Comparison of ENCODE assay signal across 29 cellular contexts in genomic region chr1:93237021-93237420, GRCh38.
"Had no signal": no experiment of that assay in that cellular context is flagged by ENCODE, and none has a peak within 500 bp of the region (broad histone marks: within the 10 kb centered on the region; RNA-seq: fewer than 3 reads in every experiment).

No MANE protein-coding gene starts in this region.

- H3K27me3 Mint-ChIP-seq: stimulated activated memory B cell treated with anti-CD40 and anti-IgM and Interleukin-4, amounts not matched to agents 10 μg/mL and 1 μg/mL and 100 μg/mL, for 72 hours; stimulated activated naive B cell treated with anti-CD40 and anti-IgM and Interleukin-4, amounts not matched to agents 10 μg/mL and 1 μg/mL and 100 μg/mL, for 72 hours; stimulated activated naive CD8-positive, alpha-beta T cell treated with anti-CD3 and anti-CD28 coated beads, Interleukin-15, amount 100 ng/mL, for 72 hours; stimulated activated naive CD8-positive, alpha-beta T cell treated with anti-CD3 and anti-CD28 coated beads, Interleukin-15, Interleukin-2, amounts not matched to agents 100 ng/mL and 50 ng/mL, for 24 hours; type B pancreatic cell had no signal

- FAIRE-seq: urothelium cell line had no signal

- H3K27me3 ChIP-seq: stomach, suprapubic skin, testis, thyroid gland, tibial artery, tibial nerve, transverse colon, upper lobe of left lung, upper lobe of right lung, uterus, vagina had no signal

- H3K9me3 Mint-ChIP-seq: stimulated activated effector memory CD8-positive, alpha-beta T cell treated with anti-CD3 and anti-CD28 coated beads, Interleukin-12 subunit alpha, Interleukin-12 subunit beta, amount 100 ng/mL, for 72 hours; stimulated activated naive B cell treated with anti-CD40 and anti-IgM and Interleukin-4, amounts not matched to agents 10 μg/mL and 1 μg/mL and 100 μg/mL, for 72 hours; type B pancreatic cell had no signal

- H3K36me3 ChIP-seq: suprapubic skin, thoracic aorta, thyroid gland, tibial artery, upper lobe of right lung, uterus, vagina had no signal

- H3K27ac ChIP-seq: stomach, suprapubic skin, testis, thoracic aorta, thyroid gland, tibial artery, tibial nerve, transverse colon, upper lobe of left lung, upper lobe of right lung, uterus, vagina had no signal

- H3K4me1 ChIP-seq: stomach, suprapubic skin, testis, thyroid gland, tibial artery, tibial nerve, transverse colon, upper lobe of right lung, uterus, vagina had no signal

- H3K4me3 ChIP-seq: stomach, suprapubic skin, testis, thoracic aorta, thyroid gland, tibial artery, tibial nerve, transverse colon, upper lobe of left lung, upper lobe of right lung, uterus, vagina had no signal

- H3K9me3 ChIP-seq: stomach, suprapubic skin, testis, thoracic aorta, thyroid gland, tibial artery, tibial nerve, transverse colon, upper lobe of left lung, upper lobe of right lung, uterus, vagina had no signal

- H3K27ac Mint-ChIP-seq: stimulated activated effector memory CD8-positive, alpha-beta T cell treated with anti-CD3 and anti-CD28 coated beads, Interleukin-12 subunit alpha, Interleukin-12 subunit beta, amount 100 ng/mL, for 72 hours; stimulated activated memory B cell treated with anti-CD40 and anti-IgM and Interleukin-4, amounts not matched to agents 10 μg/mL and 1 μg/mL and 100 μg/mL, for 72 hours; stimulated activated naive B cell treated with anti-CD40 and anti-IgM and Interleukin-4, amounts not matched to agents 10 μg/mL and 1 μg/mL and 100 μg/mL, for 72 hours; stimulated activated naive CD8-positive, alpha-beta T cell treated with anti-CD3 and anti-CD28 coated beads, Interleukin-15, amount 100 ng/mL, for 72 hours; stimulated activated naive CD8-positive, alpha-beta T cell treated with anti-CD3 and anti-CD28 coated beads, Interleukin-15, Interleukin-2, amounts not matched to agents 100 ng/mL and 50 ng/mL, for 24 hours; type B pancreatic cell had no signal

- ATAC-seq: stimulated activated effector memory CD8-positive, alpha-beta T cell treated with anti-CD3 and anti-CD28 coated beads, Interleukin-12 subunit alpha, Interleukin-12 subunit beta, amount 100 ng/mL, for 72 hours; stimulated activated memory B cell treated with anti-CD40 and anti-IgM and Interleukin-4, amounts not matched to agents 10 μg/mL and 1 μg/mL and 100 μg/mL, for 72 hours; stimulated activated naive B cell treated with anti-CD40 and anti-IgM and Interleukin-4, amounts not matched to agents 10 μg/mL and 1 μg/mL and 100 μg/mL, for 72 hours; stimulated activated naive CD8-positive, alpha-beta T cell treated with anti-CD3 and anti-CD28 coated beads, Interleukin-15, amount 100 ng/mL, for 72 hours; stimulated activated naive CD8-positive, alpha-beta T cell treated with anti-CD3 and anti-CD28 coated beads, Interleukin-15, Interleukin-2, amounts not matched to agents 100 U/mL and 50 U/mL, for 24 hours; upper lobe of right lung had no signal

- H3K4me3 Mint-ChIP-seq: stimulated activated effector memory CD8-positive, alpha-beta T cell treated with anti-CD3 and anti-CD28 coated beads, Interleukin-12 subunit alpha, Interleukin-12 subunit beta, amount 100 ng/mL, for 72 hours; stimulated activated memory B cell treated with anti-CD40 and anti-IgM and Interleukin-4, amounts not matched to agents 10 μg/mL and 1 μg/mL and 100 μg/mL, for 72 hours; stimulated activated naive B cell treated with anti-CD40 and anti-IgM and Interleukin-4, amounts not matched to agents 10 μg/mL and 1 μg/mL and 100 μg/mL, for 72 hours; stimulated activated naive CD8-positive, alpha-beta T cell treated with anti-CD3 and anti-CD28 coated beads, Interleukin-15, amount 100 ng/mL, for 72 hours; stimulated activated naive CD8-positive, alpha-beta T cell treated with anti-CD3 and anti-CD28 coated beads, Interleukin-15, Interleukin-2, amounts not matched to agents 100 ng/mL and 50 ng/mL, for 24 hours; type B pancreatic cell had no signal

- H3K4me1 Mint-ChIP-seq: stimulated activated effector memory CD8-positive, alpha-beta T cell treated with anti-CD3 and anti-CD28 coated beads, Interleukin-12 subunit alpha, Interleukin-12 subunit beta, amount 100 ng/mL, for 72 hours; stimulated activated memory B cell treated with anti-CD40 and anti-IgM and Interleukin-4, amounts not matched to agents 10 μg/mL and 1 μg/mL and 100 μg/mL, for 72 hours; stimulated activated naive B cell treated with anti-CD40 and anti-IgM and Interleukin-4, amounts not matched to agents 10 μg/mL and 1 μg/mL and 100 μg/mL, for 72 hours; stimulated activated naive CD8-positive, alpha-beta T cell treated with anti-CD3 and anti-CD28 coated beads, Interleukin-15, amount 100 ng/mL, for 72 hours had no signal

- DNase-seq: stimulated activated CD4-positive, alpha-beta T cell treated with anti-CD3 and anti-CD28 coated beads, Interleukin-2, amount 100 ng/mL, for 48 hours; stimulated activated CD4-positive, alpha-beta T cell treated with anti-CD3 and anti-CD28 coated beads, Interleukin-4, amount 100 ng/mL, for 1 hour; stimulated activated CD4-positive, alpha-beta T cell treated with anti-CD3 and anti-CD28 coated beads, Interleukin-4, amount 100 ng/mL, for 24 hours; stimulated activated CD4-positive, alpha-beta T cell treated with anti-CD3 and anti-CD28 coated beads, Interleukin-4, amount 100 ng/mL, for 4 hours; stimulated activated CD8-positive, alpha-beta memory T cell treated with anti-CD3 and anti-CD28 coated beads, Interleukin-4, amount 100 ng/mL, for 48 hours; stimulated activated naive B cell treated with anti-CD40 and anti-IgM and Interleukin-4, amounts not matched to agents 10 μg/mL and 1 μg/mL and 100 μg/mL, for 72 hours; stimulated activated naive CD4-positive, alpha-beta T cell; stimulated activated naive CD4-positive, alpha-beta T cell treated with Interleukin-2 at 50 U/mL for 16 hours; stimulated activated naive CD8-positive, alpha-beta T cell treated with anti-CD3 and anti-CD28 coated beads, Interleukin-15, amount 100 ng/mL, for 72 hours; stimulated activated naive CD8-positive, alpha-beta T cell treated with anti-CD3 and anti-CD28 coated beads, Interleukin-15, Interleukin-2, amounts not matched to agents 100 U/mL and 50 U/mL, for 24 hours; stomach; substantia nigra; testis; thyroid gland; tibial artery; transverse colon; trophoblast cell; upper lobe of left lung; upper lobe of right lung; uterus had no signal
